ENCODE assay signal across 23 cellular contexts in genomic region chr7:34735526-34735925, GRCh38.
"Had no signal": no experiment of that assay in that cellular context is flagged by ENCODE, and none has a peak within 500 bp of the region (broad histone marks: within the 10 kb centered on the region; RNA-seq: fewer than 3 reads in every experiment).

No MANE protein-coding gene starts in this region.

- H3K4me1 ChIP-seq: colonic mucosa, esophagus squamous epithelium, gastrocnemius medialis, heart right ventricle, left lung, lower lobe of right lung had no signal

- H3K9me3 ChIP-seq: colonic mucosa, esophagus squamous epithelium, gastrocnemius medialis, heart right ventricle, left lung, lower lobe of right lung, mucosa of descending colon had no signal

- H3K27me3 ChIP-seq: colonic mucosa, esophagus squamous epithelium, gastrocnemius medialis, heart right ventricle, left lung had no signal

- H3K4me3 ChIP-seq: colonic mucosa, esophagus squamous epithelium, heart right ventricle, left lung, lower lobe of right lung, mucosa of descending colon had no signal

- H3K36me3 ChIP-seq: colonic mucosa, esophagus squamous epithelium, gastrocnemius medialis, heart right ventricle, left lung, lower lobe of right lung had no signal

- DNase-seq: colonic mucosa; cortex of kidney; effector CD8-positive, alpha-beta T cell; effector memory CD8-positive, alpha-beta T cell; endodermal cell; esophagus squamous epithelium; foreskin fibroblast; foreskin melanocyte; gastrocnemius medialis; glutamatergic neuron; head of caudate nucleus; heart right ventricle; hippocampal formation; left cardiac atrium; left lung; left ventricle myocardium superior; lower lobe of right lung; mesenchymal stem cell; mucosa of descending colon; naive B cell had no signal

- FAIRE-seq: endothelial cell of umbilical vein, islet of Langerhans, keratinocyte had no signal

- H3K27ac ChIP-seq: colonic mucosa, esophagus squamous epithelium, heart right ventricle, left lung, lower lobe of right lung had no signal

- ATAC-seq: effector memory CD8-positive, alpha-beta T cell; gastrocnemius medialis; left cardiac atrium; left lung; left ventricle myocardium superior; mucosa of descending colon had no signal
